17 cellular contexts compared by ENCODE assay signal in the genomic region with DNA sequence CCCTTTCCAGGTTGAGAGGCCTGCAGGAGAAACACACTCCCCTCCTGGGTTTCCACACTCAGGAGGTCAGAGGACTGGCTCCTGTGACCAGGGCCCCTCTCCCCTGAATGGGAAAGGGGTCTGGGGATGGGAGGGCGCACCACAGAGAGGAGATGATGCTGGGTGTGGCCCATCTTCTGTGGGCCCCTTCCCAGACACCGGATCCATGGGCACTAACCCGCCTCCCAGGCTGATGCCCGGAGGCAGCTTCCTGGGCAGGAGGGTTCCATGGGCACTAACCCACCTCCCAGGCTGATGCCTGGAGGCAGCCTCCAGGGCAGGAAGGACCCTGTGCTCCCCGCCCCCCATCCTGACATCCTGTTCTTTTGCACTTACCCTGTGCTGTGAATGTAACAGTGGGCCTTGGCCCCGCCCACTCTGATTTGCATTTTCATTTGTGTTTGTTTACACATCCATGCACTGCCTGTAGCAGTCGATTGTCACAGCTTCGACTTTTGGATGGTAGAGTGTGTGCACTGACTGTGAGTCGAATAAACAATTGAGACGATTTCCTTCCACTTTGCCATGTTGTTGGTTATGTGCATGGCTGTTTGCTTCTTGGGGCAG.
DNase-seq lines count a peak whose midpoint lies in the region; ATAC-seq and TF ChIP-seq lines count a peak whose summit lies in the region.
"Had no signal": no experiment of that assay in that cellular context is flagged by ENCODE, and none has a peak within 500 bp of the region (broad histone marks: within the 10 kb centered on the region; RNA-seq: fewer than 3 reads in every experiment).

No MANE protein-coding gene starts in this region.

- POLR2A ChIA-PET in RWPE1 (lab: Yijun Ruan, JAX; ENCODE audit: low non-redundant PET), result no interaction called here

- CTCF ChIA-PET in RWPE1 (lab: Yijun Ruan, JAX), result interaction anchor here (0.7 kb wide), 1 partner anchor 23 kb away, joined by 5 read pairs; no protein-coding TSS in a partner anchor

- H3K27ac ChIP-seq in 22Rv1 (peak overlapping the region; percentile 43), RWPE1 (peak overlapping the region; percentile 21), substantia nigra (ENCODE audit: low read depth, low read length, poor library complexity, severe bottlenecking) (no peak overlapping the region)
- H3K27ac ChIP-seq: body of pancreas, foreskin keratinocyte had no signal

- DNase-seq in CMK (ENCODE audit: low read depth) (peak; percentile 52), RWPE1 (ENCODE audit: low spot score) (no peak), erythroblast (lab: John Stamatoyannopoulos, UW) (peak; percentile 31 to 39), NCI-H524 treated with DMSO at 0.1 percent for 48 hours (lab: John Stamatoyannopoulos, UW) (no peak), substantia nigra (lab: John Stamatoyannopoulos, UW) (no peak), NCI-H774 (lab: John Stamatoyannopoulos, UW) (no peak)
- DNase-seq: BE2C; body of pancreas; effector CD8-positive, alpha-beta T cell; foreskin keratinocyte; GDM1; MV-4-11; NCI-H82; SHP77; stimulated activated naive B cell treated with anti-CD40 and anti-IgM and Interleukin-4, amounts not matched to agents 10 μg/mL and 1 μg/mL and 100 μg/mL, for 72 hours had no signal

- TF ChIP-seq CTCF in 22Rv1 (IDR thresholded peaks at IDR 0.05) (no peak), RWPE1 (conservative IDR thresholded peaks at IDR 0.05; ENCODE audit: low read depth) (no peak)

- TF ChIP-seq POLR2A in erythroblast (IDR thresholded peaks at IDR 0.05; ENCODE audit: low read length), result no peak

- no peak for ATAC-seq in HG03354 (IDR thresholded peaks at IDR 0.05; ENCODE audit: poor library complexity, severe bottlenecking, unreplicated experiment)
- ATAC-seq: body of pancreas; foreskin keratinocyte; stimulated activated naive B cell treated with anti-CD40 and anti-IgM and Interleukin-4, amounts not matched to agents 10 μg/mL and 1 μg/mL and 100 μg/mL, for 72 hours had no signal

Comparison
In these comparisons a context has a peak if more than half of its experiments do, and no peak if none do; other contexts are left out.
1. DNase-seq: peak in CMK (single experiment) and erythroblast (2 of 2); none in RWPE1 (single experiment), NCI-H524 treated with DMSO at 0.1 percent for 48 hours (single experiment), substantia nigra (0 of 49) and NCI-H774 (single experiment).